1 cellular context compared by ENCODE assay signal in the genomic region with DNA sequence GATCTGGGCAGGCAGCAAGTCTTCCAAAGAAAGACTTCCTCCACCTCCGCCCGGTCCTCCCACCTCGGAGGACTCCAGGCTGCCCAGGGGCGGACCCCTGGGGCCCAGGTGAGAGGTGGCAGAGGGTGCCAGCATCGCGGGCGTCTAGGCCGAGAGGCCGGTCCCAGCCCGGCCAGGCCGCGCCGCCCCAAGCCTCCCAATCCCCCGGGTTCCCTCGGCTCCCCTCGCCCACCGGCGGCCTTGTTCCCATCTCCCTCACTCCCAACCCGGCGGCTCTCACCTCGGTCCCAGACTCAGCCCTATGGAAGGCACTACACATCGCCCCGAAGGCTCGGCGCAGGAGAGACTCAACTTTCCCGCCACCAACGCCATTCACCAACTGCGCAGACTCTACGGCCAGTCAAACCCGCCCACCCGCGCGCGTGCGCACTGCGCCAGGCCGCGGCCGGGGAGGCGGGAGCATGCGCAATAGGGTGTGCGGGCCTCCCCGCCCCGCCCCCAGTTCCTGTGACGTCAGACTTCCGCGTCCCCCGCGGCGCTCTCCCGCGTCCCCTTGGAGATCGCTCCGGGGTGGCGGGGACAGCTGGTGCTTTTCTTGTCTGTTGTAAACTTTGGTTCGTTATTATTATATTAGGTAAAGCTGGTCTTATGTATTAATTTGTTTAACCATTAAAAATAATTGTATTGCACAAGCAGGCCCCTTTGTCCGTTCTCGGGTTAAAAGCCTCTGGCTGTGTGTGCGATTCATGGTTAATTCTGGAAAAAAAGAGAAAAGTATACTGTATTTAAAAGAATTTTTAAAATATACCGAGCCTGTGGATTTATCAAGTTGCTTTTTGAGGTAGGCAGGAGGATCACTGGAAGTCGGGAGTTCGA.
TF ChIP-seq lines count a peak whose summit lies in the region.

TSS of gene XRCC2 (minus strand) at position 381 of the 876 bp plus-strand sequence. CDS start at position 319, 62 bp downstream.

TF ChIP-seq in K562, 482 proteins besides CTCF, POLR2A, EP300 and RAD21 (continued from another document and continues in another):
- TF ChIP-seq MBD1 (CRISPR knock-in tag; IDR thresholded peaks at IDR 0.05) (no peak), HMBOX1 (IDR thresholded peaks at IDR 0.05) (no peak), HLTF (IDR thresholded peaks at IDR 0.05) (peak; percentile 50; the same call in 1 of the 2 replicates), BRF1 (IDR thresholded peaks at IDR 0.05; ENCODE audit: borderline replicate concordance, extremely low read depth, insufficient read length) (no peak), ZNF589 (CRISPR knock-in tag; IDR thresholded peaks at IDR 0.05; ENCODE audit: low read depth) (no peak), PRPF4 (IDR thresholded peaks at IDR 0.05; ENCODE audit: insufficient read depth, low read depth, low read length, poor library complexity, severe bottlenecking) (no peak), OTX1 (CRISPR knock-in tag; IDR thresholded peaks at IDR 0.05) (no peak; the same call in 1 of the 2 replicates), THAP12 (CRISPR knock-in tag; IDR thresholded peaks at IDR 0.05) (peak; percentile 74), EHMT2 (IDR thresholded peaks at IDR 0.05) (0 out of 2 replicates have a peak, but pooled peaks have one; percentile 7), POLR2B (IDR thresholded peaks at IDR 0.05; ENCODE audit: low read depth, partially characterized antibody) (peak; percentile 100), HMGN3 (IDR thresholded peaks at IDR 0.05; ENCODE audit: borderline replicate concordance, extremely low read depth, insufficient read length, low read depth, low read length) (peak; percentile 79), ILF3 (IDR thresholded peaks at IDR 0.05; ENCODE audit: borderline replicate concordance) (peak; percentile 29; the same call in 1 of the 2 replicates), CLOCK (CRISPR knock-in tag; IDR thresholded peaks at IDR 0.05; ENCODE audit: borderline replicate concordance) (no peak), RBM17 (IDR thresholded peaks at IDR 0.05; ENCODE audit: borderline replicate concordance, low read depth, low read length) (no peak), HNRNPL (IDR thresholded peaks at IDR 0.05; ENCODE audit: low read depth, low read length) (peak; percentile 47; the same call in 1 of the 2 replicates), DLX4 (CRISPR knock-in tag; IDR thresholded peaks at IDR 0.05) (no peak), HNRNPK (IDR thresholded peaks at IDR 0.05; ENCODE audit: low read depth, low read length, poor library complexity, severe bottlenecking) (no peak), RHOXF2B (CRISPR knock-in tag; conservative IDR thresholded peaks at IDR 0.05) (peak; percentile 20; the same call in 1 of the 2 replicates), MAX (CRISPR knock-in tag; IDR thresholded peaks at IDR 0.05) (no peak; the same call in 1 of the 2 replicates)
- TF ChIP-seq, protein P1, sequence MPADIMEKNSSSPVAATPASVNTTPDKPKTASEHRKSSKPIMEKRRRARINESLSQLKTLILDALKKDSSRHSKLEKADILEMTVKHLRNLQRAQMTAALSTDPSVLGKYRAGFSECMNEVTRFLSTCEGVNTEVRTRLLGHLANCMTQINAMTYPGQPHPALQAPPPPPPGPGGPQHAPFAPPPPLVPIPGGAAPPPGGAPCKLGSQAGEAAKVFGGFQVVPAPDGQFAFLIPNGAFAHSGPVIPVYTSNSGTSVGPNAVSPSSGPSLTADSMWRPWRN (IDR thresholded peaks at IDR 0.05; ENCODE audit: low read depth) = no peak
- TF ChIP-seq, protein P2, sequence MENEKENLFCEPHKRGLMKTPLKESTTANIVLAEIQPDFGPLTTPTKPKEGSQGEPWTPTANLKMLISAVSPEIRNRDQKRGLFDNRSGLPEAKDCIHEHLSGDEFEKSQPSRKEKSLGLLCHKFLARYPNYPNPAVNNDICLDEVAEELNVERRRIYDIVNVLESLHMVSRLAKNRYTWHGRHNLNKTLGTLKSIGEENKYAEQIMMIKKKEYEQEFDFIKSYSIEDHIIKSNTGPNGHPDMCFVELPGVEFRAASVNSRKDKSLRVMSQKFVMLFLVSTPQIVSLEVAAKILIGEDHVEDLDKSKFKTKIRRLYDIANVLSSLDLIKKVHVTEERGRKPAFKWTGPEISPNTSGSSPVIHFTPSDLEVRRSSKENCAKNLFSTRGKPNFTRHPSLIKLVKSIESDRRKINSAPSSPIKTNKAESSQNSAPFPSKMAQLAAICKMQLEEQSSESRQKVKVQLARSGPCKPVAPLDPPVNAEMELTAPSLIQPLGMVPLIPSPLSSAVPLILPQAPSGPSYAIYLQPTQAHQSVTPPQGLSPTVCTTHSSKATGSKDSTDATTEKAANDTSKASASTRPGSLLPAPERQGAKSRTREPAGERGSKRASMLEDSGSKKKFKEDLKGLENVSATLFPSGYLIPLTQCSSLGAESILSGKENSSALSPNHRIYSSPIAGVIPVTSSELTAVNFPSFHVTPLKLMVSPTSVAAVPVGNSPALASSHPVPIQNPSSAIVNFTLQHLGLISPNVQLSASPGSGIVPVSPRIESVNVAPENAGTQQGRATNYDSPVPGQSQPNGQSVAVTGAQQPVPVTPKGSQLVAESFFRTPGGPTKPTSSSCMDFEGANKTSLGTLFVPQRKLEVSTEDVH (IDR thresholded peaks at IDR 0.05; ENCODE audit: low read depth, partially characterized antibody) = peak; percentile 99
- TF ChIP-seq, protein P3, sequence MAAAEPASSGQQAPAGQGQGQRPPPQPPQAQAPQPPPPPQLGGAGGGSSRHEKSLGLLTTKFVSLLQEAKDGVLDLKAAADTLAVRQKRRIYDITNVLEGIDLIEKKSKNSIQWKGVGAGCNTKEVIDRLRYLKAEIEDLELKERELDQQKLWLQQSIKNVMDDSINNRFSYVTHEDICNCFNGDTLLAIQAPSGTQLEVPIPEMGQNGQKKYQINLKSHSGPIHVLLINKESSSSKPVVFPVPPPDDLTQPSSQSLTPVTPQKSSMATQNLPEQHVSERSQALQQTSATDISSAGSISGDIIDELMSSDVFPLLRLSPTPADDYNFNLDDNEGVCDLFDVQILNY (CRISPR knock-in tag; IDR thresholded peaks at IDR 0.05) = peak; percentile 76; the same call in 1 of the 2 replicates
- TF ChIP-seq, protein P4, sequence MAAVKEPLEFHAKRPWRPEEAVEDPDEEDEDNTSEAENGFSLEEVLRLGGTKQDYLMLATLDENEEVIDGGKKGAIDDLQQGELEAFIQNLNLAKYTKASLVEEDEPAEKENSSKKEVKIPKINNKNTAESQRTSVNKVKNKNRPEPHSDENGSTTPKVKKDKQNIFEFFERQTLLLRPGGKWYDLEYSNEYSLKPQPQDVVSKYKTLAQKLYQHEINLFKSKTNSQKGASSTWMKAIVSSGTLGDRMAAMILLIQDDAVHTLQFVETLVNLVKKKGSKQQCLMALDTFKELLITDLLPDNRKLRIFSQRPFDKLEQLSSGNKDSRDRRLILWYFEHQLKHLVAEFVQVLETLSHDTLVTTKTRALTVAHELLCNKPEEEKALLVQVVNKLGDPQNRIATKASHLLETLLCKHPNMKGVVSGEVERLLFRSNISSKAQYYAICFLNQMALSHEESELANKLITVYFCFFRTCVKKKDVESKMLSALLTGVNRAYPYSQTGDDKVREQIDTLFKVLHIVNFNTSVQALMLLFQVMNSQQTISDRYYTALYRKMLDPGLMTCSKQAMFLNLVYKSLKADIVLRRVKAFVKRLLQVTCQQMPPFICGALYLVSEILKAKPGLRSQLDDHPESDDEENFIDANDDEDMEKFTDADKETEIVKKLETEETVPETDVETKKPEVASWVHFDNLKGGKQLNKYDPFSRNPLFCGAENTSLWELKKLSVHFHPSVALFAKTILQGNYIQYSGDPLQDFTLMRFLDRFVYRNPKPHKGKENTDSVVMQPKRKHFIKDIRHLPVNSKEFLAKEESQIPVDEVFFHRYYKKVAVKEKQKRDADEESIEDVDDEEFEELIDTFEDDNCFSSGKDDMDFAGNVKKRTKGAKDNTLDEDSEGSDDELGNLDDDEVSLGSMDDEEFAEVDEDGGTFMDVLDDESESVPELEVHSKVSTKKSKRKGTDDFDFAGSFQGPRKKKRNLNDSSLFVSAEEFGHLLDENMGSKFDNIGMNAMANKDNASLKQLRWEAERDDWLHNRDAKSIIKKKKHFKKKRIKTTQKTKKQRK (IDR thresholded peaks at IDR 0.05; ENCODE audit: borderline replicate concordance, low read depth, low read length) = no peak
- TF ChIP-seq, protein P5, sequence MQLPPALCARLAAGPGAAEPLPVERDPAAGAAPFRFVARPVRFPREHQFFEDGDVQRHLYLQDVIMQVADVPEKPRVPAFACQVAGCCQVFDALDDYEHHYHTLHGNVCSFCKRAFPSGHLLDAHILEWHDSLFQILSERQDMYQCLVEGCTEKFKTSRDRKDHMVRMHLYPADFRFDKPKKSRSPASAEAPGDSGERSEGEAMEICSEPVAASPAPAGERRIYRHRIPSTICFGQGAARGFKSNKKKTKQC (CRISPR knock-in tag; IDR thresholded peaks at IDR 0.05) = peak; percentile 88; the same call in 1 of the 2 replicates
- TF ChIP-seq, protein P6, sequence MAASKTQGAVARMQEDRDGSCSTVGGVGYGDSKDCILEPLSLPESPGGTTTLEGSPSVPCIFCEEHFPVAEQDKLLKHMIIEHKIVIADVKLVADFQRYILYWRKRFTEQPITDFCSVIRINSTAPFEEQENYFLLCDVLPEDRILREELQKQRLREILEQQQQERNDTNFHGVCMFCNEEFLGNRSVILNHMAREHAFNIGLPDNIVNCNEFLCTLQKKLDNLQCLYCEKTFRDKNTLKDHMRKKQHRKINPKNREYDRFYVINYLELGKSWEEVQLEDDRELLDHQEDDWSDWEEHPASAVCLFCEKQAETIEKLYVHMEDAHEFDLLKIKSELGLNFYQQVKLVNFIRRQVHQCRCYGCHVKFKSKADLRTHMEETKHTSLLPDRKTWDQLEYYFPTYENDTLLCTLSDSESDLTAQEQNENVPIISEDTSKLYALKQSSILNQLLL (CRISPR knock-in tag; IDR thresholded peaks at IDR 0.05; ENCODE audit: borderline replicate concordance) = no peak
- TF ChIP-seq, protein P7, sequence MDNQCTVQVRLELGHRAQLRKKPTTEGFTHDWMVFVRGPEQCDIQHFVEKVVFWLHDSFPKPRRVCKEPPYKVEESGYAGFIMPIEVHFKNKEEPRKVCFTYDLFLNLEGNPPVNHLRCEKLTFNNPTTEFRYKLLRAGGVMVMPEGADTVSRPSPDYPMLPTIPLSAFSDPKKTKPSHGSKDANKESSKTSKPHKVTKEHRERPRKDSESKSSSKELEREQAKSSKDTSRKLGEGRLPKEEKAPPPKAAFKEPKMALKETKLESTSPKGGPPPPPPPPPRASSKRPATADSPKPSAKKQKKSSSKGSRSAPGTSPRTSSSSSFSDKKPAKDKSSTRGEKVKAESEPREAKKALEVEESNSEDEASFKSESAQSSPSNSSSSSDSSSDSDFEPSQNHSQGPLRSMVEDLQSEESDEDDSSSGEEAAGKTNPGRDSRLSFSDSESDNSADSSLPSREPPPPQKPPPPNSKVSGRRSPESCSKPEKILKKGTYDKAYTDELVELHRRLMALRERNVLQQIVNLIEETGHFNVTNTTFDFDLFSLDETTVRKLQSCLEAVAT (IDR thresholded peaks at IDR 0.05) = no peak; a peak in 2 of 4 replicates
